ENCODE assay signal across 15 cellular contexts in the genomic region with DNA sequence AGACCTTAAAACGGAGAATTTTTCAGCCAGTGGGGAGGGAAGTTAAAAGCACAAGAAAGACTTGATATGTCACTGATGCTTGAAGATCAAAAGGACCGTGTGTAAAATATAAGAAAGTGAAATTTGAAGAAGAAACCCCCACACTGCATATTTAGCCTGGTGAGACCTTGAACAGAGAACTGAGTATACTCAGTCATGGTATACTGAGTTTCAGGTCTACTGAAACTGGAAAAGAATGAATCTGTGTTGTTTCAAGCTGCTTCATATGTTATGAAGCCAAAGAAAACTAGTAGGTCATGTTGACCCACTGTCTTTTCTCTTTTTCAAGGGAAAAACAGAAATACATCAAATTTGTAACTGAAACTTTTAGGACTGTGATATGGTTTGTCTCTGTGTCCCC.
DNase-seq lines count a peak whose midpoint lies in the region; ATAC-seq and TF ChIP-seq lines count a peak whose summit lies in the region.
"Had no signal": no experiment of that assay in that cellular context is flagged by ENCODE, and none has a peak within 500 bp of the region (broad histone marks: within the 10 kb centered on the region; RNA-seq: fewer than 3 reads in every experiment).

No MANE protein-coding gene starts in this region.

- H3K27ac ChIP-seq in coronary artery (no peak overlapping the region), dorsolateral prefrontal cortex (no peak overlapping the region)
- H3K27ac ChIP-seq: BLaER1, lower lobe of right lung, prostate gland had no signal

- H3K27me3 ChIP-seq in dorsolateral prefrontal cortex: no peaks in the 10 kb centered on the region
- H3K27me3 ChIP-seq: BLaER1 had no signal

- DNase-seq in coronary artery (ENCODE audit: low spot score) (no peak), foreskin melanocyte (no peak), posterior cingulate gyrus (no peak), dorsolateral prefrontal cortex (no peak)
- DNase-seq: activated CD4-positive, alpha-beta memory T cell treated with anti-CD3 and anti-CD28 coated beads, Interleukin-2, amount 10 ng/mL, durations not matched to agents 7 days and 5 days; lower lobe of right lung; naive B cell; NCI-H524; PC-3 had no signal

- intact Hi-C loops in posterior cingulate gyrus (cut with DNase I): no loop called here
- intact Hi-C loops in dorsolateral prefrontal cortex (cut with DNase I): no loop called here

- H3K4me3 ChIP-seq in coronary artery (no peak overlapping the region), dorsolateral prefrontal cortex (no peak overlapping the region)
- H3K4me3 ChIP-seq: BLaER1, lower lobe of right lung, prostate gland had no signal

- TF ChIP-seq CTCF in coronary artery (IDR thresholded peaks at IDR 0.05) (no peak), dorsolateral prefrontal cortex (IDR thresholded peaks at IDR 0.05 in 54 of 56, conservative IDR thresholded peaks at IDR 0.05 in 2 of 56; ENCODE audit: low read depth in 1 of 56, partially characterized antibody in 56 of 56) (no peak)

- ATAC-seq in GM19035 (IDR thresholded peaks at IDR 0.05; ENCODE audit: unreplicated experiment) (peak; percentile 52), HG02623 (IDR thresholded peaks at IDR 0.05; ENCODE audit: unreplicated experiment) (peak; percentile 76), HG03342 (IDR thresholded peaks at IDR 0.05; ENCODE audit: unreplicated experiment) (peak; percentile 79)
- ATAC-seq: lower lobe of right lung, PC-3, SK-N-SH treated with all-trans-retinoic acid at 6 μM for 48 hours had no signal
